In genomic region chr19:18216789-18217188, GRCh38 we compare ENCODE assay signal across 9 cellular contexts.
"Had no signal": no experiment of that assay in that cellular context is flagged by ENCODE, and none has a peak within 500 bp of the region (broad histone marks: within the 10 kb centered on the region; RNA-seq: fewer than 3 reads in every experiment).

No MANE protein-coding gene starts in this region.

- H3K27ac ChIP-seq: GM23248, HL-60 had no signal

- H3K9ac ChIP-seq: GM23248 had no signal

- ATAC-seq: HCT116, HepG2, K562 had no signal

- H2AFZ ChIP-seq: GM23248 had no signal

- H3K9me3 ChIP-seq: HAP-1 had no signal

- H3K4me1 ChIP-seq: HAP-1 had no signal

- H3K36me3 ChIP-seq: HAP-1 had no signal

- DNase-seq: GM23248, GOT3, H7, KG1 had no signal

- H3K4me3 ChIP-seq: GM23248, HAP-1, K562 had no signal
